ENCODE assay signal across 7 cellular contexts in the genomic region with DNA sequence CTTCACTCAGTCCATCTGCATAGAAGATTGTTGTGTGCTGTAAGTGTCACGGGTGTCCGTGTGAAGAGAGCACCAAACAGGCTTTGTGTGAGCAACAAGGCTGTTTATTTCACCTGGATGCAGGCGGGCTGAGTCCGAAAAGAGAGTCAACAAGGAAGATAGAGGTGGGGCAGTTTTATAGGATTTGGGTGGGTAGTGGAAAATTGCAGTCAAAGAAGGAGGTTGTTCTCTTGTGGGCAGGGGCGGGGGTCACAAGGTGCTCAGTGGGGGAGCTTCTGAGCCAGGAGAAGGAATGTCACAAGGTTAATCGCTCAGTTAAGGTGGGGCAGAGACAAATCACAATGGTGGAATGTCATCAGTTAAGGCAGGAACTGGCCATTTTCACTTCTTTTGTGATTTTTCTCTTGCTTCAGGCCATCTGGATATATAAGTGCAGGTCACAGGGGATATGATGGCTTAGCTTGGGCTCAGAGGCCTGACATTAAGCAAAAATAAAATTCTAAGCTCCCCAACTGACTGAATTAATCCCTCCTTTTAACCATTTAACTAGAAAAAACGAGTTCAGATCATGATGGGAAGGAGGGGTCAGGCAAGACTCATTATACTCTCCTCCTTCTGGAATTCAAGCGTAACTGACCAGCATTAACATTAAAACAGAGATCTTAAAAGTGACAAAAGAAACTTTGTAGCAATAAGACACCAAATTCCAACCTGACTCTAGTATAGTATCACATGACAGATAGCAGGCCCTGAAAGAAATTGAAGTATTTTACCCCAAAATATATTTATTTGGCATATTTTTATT.
A peak's percentile ranks its signal among the peaks of the same experiment; 100 is the strongest.
DNase-seq lines count a peak whose midpoint lies in the region; ATAC-seq and TF ChIP-seq lines count a peak whose summit lies in the region.
"Not testable (repeated sequence)": the region's sequence is repeated elsewhere in the genome, so short reads cannot be mapped to it uniquely, and the experiment has no call there.

No MANE protein-coding gene starts in this region.

- H3K4me2 ChIP-seq in H9 (ENCODE audit: insufficient read depth, insufficient read length, low read length): peak overlapping the region; percentile 32
- not testable (repeated sequence) for H3K4me2 ChIP-seq in IMR-90 (ENCODE audit: low read depth, low read length)

- TF ChIP-seq CTCF in H9 (conservative IDR thresholded peaks at IDR 0.05); IMR-90 (conservative IDR thresholded peaks at IDR 0.05; ENCODE audit: low read depth, low read length); WTC11 (IDR thresholded peaks at IDR 0.05); esophagus muscularis mucosa (IDR thresholded peaks at IDR 0.05); nephron (IDR thresholded peaks at IDR 0.05; ENCODE audit: unreplicated experiment in 3 of 3); progenitor cell of endocrine pancreas (IDR thresholded peaks at IDR 0.05; ENCODE audit: unreplicated experiment): not testable (repeated sequence)

- not testable (repeated sequence) for TF ChIP-seq RAD21 in IMR-90 (IDR thresholded peaks at IDR 0.05; ENCODE audit: low read length)

- H3K27me3 Mint-ChIP-seq in H9 (ENCODE audit: low read depth); WTC11 (ENCODE audit: low read depth); nephron (ENCODE audit: low read depth); progenitor cell of endocrine pancreas: not testable (repeated sequence)

- H3K4me1 Mint-ChIP-seq in H9: peaks cover 19 to 24% of the 10 kb centered on the region in 2 experiments
- H3K4me1 Mint-ChIP-seq in WTC11: peaks cover 25% of the 10 kb centered on the region
- peaks cover 19% of the 10 kb centered on the region for H3K4me1 Mint-ChIP-seq in nephron
- H3K4me1 Mint-ChIP-seq in progenitor cell of endocrine pancreas (ENCODE audit: low read depth): not testable (repeated sequence)

- not testable (repeated sequence) for H2AFZ ChIP-seq in H9 (ENCODE audit: low read length); IMR-90 (replicated peaks; ENCODE audit: low read length, poor library complexity)

- H3K56ac ChIP-seq in H9 (ENCODE audit: insufficient read length, low read depth, low read length): peak overlapping the region; percentile 85
- H3K56ac ChIP-seq in IMR-90 (ENCODE audit: extremely low read depth, insufficient read depth, low read length): not testable (repeated sequence)

- H3K9me3 Mint-ChIP-seq in H9 (peaks cover 75 to 78% of the 10 kb centered on the region in 2 experiments), WTC11 (peaks cover 13% of the 10 kb centered on the region), nephron (peaks cover 17% of the 10 kb centered on the region), progenitor cell of endocrine pancreas (ENCODE audit: low read depth) (peaks cover 33% of the 10 kb centered on the region)

- H3K23me2 ChIP-seq in H9 (ENCODE audit: insufficient read length, low read depth, low read length, poor library complexity, severe bottlenecking): not testable (repeated sequence)

- POLR2A ChIA-PET in IMR-90 (lab: Charles Lee; ENCODE audit: unreplicated experiment); WTC11 (lab: Charles Lee): not testable (repeated sequence)

- H3K27me3 ChIP-seq in H9 (ENCODE audit: insufficient read depth, low read length); IMR-90 (ENCODE audit: control insufficient read depth, insufficient read depth, low read length); esophagus muscularis mucosa: not testable (repeated sequence)

- not testable (repeated sequence) for H3K79me1 ChIP-seq in H9 (ENCODE audit: insufficient read depth, low read depth, low read length, poor library complexity, severe bottlenecking); IMR-90 (ENCODE audit: low read depth in 1 of 2, low read length in 2 of 2)

- peaks cover 11 to 14% (median 13%) of the 10 kb centered on the region in 3 experiments; a peak in 6 of 7 replicates for H3K36me3 Mint-ChIP-seq in H9 (ENCODE audit: insufficient read depth in 1 of 3, low read depth in 3 of 3)
- H3K36me3 Mint-ChIP-seq in WTC11: peaks cover 12% of the 10 kb centered on the region
- not testable (repeated sequence) for H3K36me3 Mint-ChIP-seq in nephron (ENCODE audit: low read depth); progenitor cell of endocrine pancreas (ENCODE audit: insufficient read depth)

- peak; percentile 36 for DNase-seq in H9
- not testable (repeated sequence) for DNase-seq in IMR-90; esophagus muscularis mucosa (ENCODE audit: extremely low spot score); progenitor cell of endocrine pancreas (ENCODE audit: low spot score, unreplicated experiment)
- peak; percentile 11 for DNase-seq in WTC11 (ENCODE audit: low spot score)
- DNase-seq in iPS-NIHi11 (ENCODE audit: low spot score): peak; percentile 10

- H3K18ac ChIP-seq in H9 (ENCODE audit: insufficient read length, low read depth, low read length) (peak overlapping the region; percentile 82), IMR-90 (ENCODE audit: low read depth, low read length) (0 out of 2 replicates have a peak overlapping the region, but pooled peaks have one; percentile 51)

- not testable (repeated sequence) for H4K20me1 ChIP-seq in H9 (ENCODE audit: control insufficient read depth, insufficient read depth, insufficient read length); IMR-90 (ENCODE audit: insufficient read depth, low read length)

- H2AK5ac ChIP-seq in H9 (ENCODE audit: insufficient read length, low read length): peak overlapping the region; percentile 98
- H2AK5ac ChIP-seq in IMR-90 (ENCODE audit: low read depth, low read length): not testable (repeated sequence)

- TF ChIP-seq POLR2A in IMR-90 (IDR thresholded peaks at IDR 0.05; ENCODE audit: low read depth, low read length); esophagus muscularis mucosa (IDR thresholded peaks at IDR 0.05; ENCODE audit: low read depth): not testable (repeated sequence)

- not testable (repeated sequence) for ATAC-seq in IMR-90 (ENCODE audit: low read depth)
- ATAC-seq in WTC11: peak; percentile 79

- H3K9me1 ChIP-seq in IMR-90 (ENCODE audit: insufficient read depth, low read length): not testable (repeated sequence)

- H2BK120ac ChIP-seq in H9 (ENCODE audit: low read depth, low read length, poor library complexity, severe bottlenecking) (peak overlapping the region; percentile 56), IMR-90 (ENCODE audit: low read depth, low read length) (peak overlapping the region; percentile 56)

- not testable (repeated sequence) for H2BK15ac ChIP-seq in H9 (ENCODE audit: low read depth, low read length)
- H2BK15ac ChIP-seq in IMR-90 (ENCODE audit: low read depth, low read length): 0 out of 3 replicates have a peak overlapping the region, but pooled peaks have one; percentile 41

- H3K27ac ChIP-seq in H9 (ENCODE audit: insufficient read length, low read depth, low read length) (peak overlapping the region; percentile 98), IMR-90 (ENCODE audit: insufficient read depth, low read length) (peak overlapping the region; percentile 75; the same call in 1 of the 2 replicates), esophagus muscularis mucosa (replicated peaks in 1 of 4) (peak overlapping the region; percentile 7 to 63 (median 49))

- CTCF ChIA-PET in IMR-90 (lab: Yijun Ruan, JAX); WTC11 (lab: Charles Lee): not testable (repeated sequence)

- not testable (repeated sequence) for H2BK12ac ChIP-seq in H9 (ENCODE audit: insufficient read length, low read depth, low read length)

- H3K4ac ChIP-seq in H9 (ENCODE audit: low read depth, low read length): not testable (repeated sequence)
- H3K4ac ChIP-seq in IMR-90 (ENCODE audit: low read depth, low read length): 0 out of 2 replicates have a peak overlapping the region, but pooled peaks have one; percentile 52

- H4K91ac ChIP-seq in H9 (ENCODE audit: insufficient read length, low read depth, low read length): not testable (repeated sequence)
- H4K91ac ChIP-seq in IMR-90 (ENCODE audit: insufficient read depth, low read depth, low read length): peak overlapping the region; percentile 38; the same call in 1 of the 2 replicates

- not testable (repeated sequence) for H4K8ac ChIP-seq in H9 (replicated peaks; ENCODE audit: insufficient read length, low read depth, low read length)
- H4K8ac ChIP-seq in IMR-90 (ENCODE audit: low read depth in 2 of 2, low read length in 2 of 2): 0 out of 4 replicates have a peak overlapping the region, but pooled peaks of 1 of the 2 experiments have one; percentile 26

- no CpG with 5 or more reads among the region's 8 CpGs for WGBS in H9 (ENCODE audit: extremely low coverage, insufficient read length, low lambda C conversion rate)
- WGBS in IMR-90 (ENCODE audit: extremely low coverage in 2 of 2, insufficient read length in 1 of 2), 2 experiments: 42% methylated on average over 2 of the region's 8 CpGs; no CpG with 5 or more reads in 1 of the 2 experiments
- WGBS in esophagus muscularis mucosa: 45% methylated on average over 8 of the region's 8 CpGs

- H2AK9ac ChIP-seq in IMR-90 (replicated peaks; ENCODE audit: low read depth, low read length, poor library complexity): not testable (repeated sequence)

- BruUV-seq in IMR-90 (replicated peaks; lab: Mats Ljungman, UMichigan): not testable (repeated sequence)

- peak overlapping the region; percentile 65 for H3K9ac ChIP-seq in H9 (ENCODE audit: extremely low read depth, insufficient read length, low read length)
- not testable (repeated sequence) for H3K9ac ChIP-seq in IMR-90 (ENCODE audit: low read depth, low read length)

- not testable (repeated sequence) for H3K79me2 ChIP-seq in H9 (ENCODE audit: insufficient read depth, low read length)

- H4K5ac ChIP-seq in H9 (ENCODE audit: insufficient read length, low read depth, low read length) (peak overlapping the region; percentile 76), IMR-90 (ENCODE audit: low read depth, low read length) (peak overlapping the region; percentile 64; the same call in 1 of the 2 replicates)

- H3T11ph ChIP-seq in H9 (ENCODE audit: low read length): peak overlapping the region; percentile 97

- in situ Hi-C loops in IMR-90 (cut with MboI; ENCODE audit: low sequenced_read_pairs): not testable (repeated sequence)

- dilution Hi-C loops in IMR-90 (cut with HindIII; ENCODE audit: low sequenced_read_pairs, unreplicated experiment): not testable (repeated sequence)

- H2BK5ac ChIP-seq in H9 (ENCODE audit: insufficient read length, low read length) (peak overlapping the region; percentile 100), IMR-90 (ENCODE audit: low read depth, low read length, poor library complexity, severe bottlenecking) (peak overlapping the region; percentile 28)

- H3K9me3 ChIP-seq in H9 (ENCODE audit: control insufficient read depth, low read depth, low read length): not testable (repeated sequence)
- H3K9me3 ChIP-seq in IMR-90 (ENCODE audit: control insufficient read depth, insufficient read depth, low read length) (peaks cover 12% of the 10 kb centered on the region), esophagus muscularis mucosa (peaks cover 0 to 15% (median 0%) of the 10 kb centered on the region in 4 donors)

- peak overlapping the region; percentile 21 to 59; a peak in 3 of 5 replicates for H3K4me3 Mint-ChIP-seq in H9
- peak overlapping the region; percentile 29 for H3K4me3 Mint-ChIP-seq in WTC11
- not testable (repeated sequence) for H3K4me3 Mint-ChIP-seq in nephron; progenitor cell of endocrine pancreas (ENCODE audit: low read depth)

- intact Hi-C loops in IMR-90 (cut with micrococcal nuclease); esophagus muscularis mucosa (cut with DNase I): not testable (repeated sequence)

- H3K27ac Mint-ChIP-seq in H9 (peak overlapping the region; percentile 76 to 100 (median 98)), WTC11 (peak overlapping the region; percentile 99), nephron (peak overlapping the region; percentile 81 to 88 (median 82)), progenitor cell of endocrine pancreas (peak overlapping the region; percentile 81)

- not testable (repeated sequence) for TF ChIP-seq EP300 in esophagus muscularis mucosa (IDR thresholded peaks at IDR 0.05)

- not testable (repeated sequence) for H3K36me3 ChIP-seq in IMR-90 (ENCODE audit: control insufficient read depth, insufficient read depth, low read length); esophagus muscularis mucosa

- not testable (repeated sequence) for H3K4me1 ChIP-seq in H9 (ENCODE audit: insufficient read depth, low read length); IMR-90 (ENCODE audit: control insufficient read depth, insufficient read depth, low read length)
- H3K4me1 ChIP-seq in esophagus muscularis mucosa: peaks cover 0 to 23% (median 10%) of the 10 kb centered on the region in 4 donors

- H2BK20ac ChIP-seq in H9 (ENCODE audit: low read depth, low read length, poor library complexity, severe bottlenecking): not testable (repeated sequence)
- 0 out of 2 replicates have a peak overlapping the region, but pooled peaks have one; percentile 26 for H2BK20ac ChIP-seq in IMR-90 (ENCODE audit: low read depth, low read length)

- H3K4me3 ChIP-seq in IMR-90 (ENCODE audit: insufficient read depth, low read depth, low read length); esophagus muscularis mucosa: not testable (repeated sequence)

- H3K14ac ChIP-seq in H9 (ENCODE audit: insufficient read depth, low read length): not testable (repeated sequence)
- H3K14ac ChIP-seq in IMR-90 (replicated peaks; ENCODE audit: low read depth, low read length): peak overlapping the region; percentile 25; the same call in 1 of the 2 replicates

- H3K23ac ChIP-seq in H9 (ENCODE audit: insufficient read length, low read depth, low read length); IMR-90 (ENCODE audit: low read depth, low read length): not testable (repeated sequence)
